ENCODE assay signal across 1 cellular context in the genomic region with DNA sequence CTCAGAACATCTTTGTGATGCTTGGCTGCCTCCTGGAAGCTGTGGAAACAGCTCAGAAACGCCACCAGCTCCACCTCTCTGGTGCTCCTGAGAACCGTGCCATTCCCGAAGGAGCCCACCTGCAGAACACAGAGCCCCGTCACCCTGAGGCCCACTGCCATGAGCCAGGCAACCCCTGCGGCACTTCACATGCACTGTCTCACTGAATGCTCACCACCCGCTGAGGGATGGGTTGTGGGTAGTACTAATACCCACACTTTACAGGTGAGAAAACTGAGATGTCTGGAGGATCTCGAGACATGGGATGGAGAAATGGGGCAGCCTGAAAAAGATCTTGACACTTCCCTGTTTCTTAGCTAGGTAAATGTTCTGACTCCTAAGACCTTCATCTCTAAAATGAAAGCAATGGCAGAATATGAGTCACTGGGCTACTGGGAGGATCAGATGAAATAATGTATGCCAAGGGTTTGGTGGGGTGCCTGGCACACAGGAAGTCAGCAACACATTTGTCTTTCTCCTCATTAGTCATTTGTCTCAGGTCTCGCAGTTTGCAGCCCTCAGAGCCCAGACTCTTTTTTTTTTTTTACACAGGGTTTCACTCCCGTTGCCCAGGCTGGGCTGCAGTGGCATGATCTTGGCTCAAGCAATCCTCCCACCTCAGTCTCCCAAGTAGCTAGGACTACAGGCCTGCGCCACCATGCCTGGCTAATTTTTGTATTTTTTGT.
TF ChIP-seq lines count a peak whose summit lies in the region.

No MANE protein-coding gene starts in this region.

TF ChIP-seq in WTC11, 78 proteins besides CTCF, POLR2A, EP300 and RAD21 (continued from another document):
- TF ChIP-seq, protein P1, sequence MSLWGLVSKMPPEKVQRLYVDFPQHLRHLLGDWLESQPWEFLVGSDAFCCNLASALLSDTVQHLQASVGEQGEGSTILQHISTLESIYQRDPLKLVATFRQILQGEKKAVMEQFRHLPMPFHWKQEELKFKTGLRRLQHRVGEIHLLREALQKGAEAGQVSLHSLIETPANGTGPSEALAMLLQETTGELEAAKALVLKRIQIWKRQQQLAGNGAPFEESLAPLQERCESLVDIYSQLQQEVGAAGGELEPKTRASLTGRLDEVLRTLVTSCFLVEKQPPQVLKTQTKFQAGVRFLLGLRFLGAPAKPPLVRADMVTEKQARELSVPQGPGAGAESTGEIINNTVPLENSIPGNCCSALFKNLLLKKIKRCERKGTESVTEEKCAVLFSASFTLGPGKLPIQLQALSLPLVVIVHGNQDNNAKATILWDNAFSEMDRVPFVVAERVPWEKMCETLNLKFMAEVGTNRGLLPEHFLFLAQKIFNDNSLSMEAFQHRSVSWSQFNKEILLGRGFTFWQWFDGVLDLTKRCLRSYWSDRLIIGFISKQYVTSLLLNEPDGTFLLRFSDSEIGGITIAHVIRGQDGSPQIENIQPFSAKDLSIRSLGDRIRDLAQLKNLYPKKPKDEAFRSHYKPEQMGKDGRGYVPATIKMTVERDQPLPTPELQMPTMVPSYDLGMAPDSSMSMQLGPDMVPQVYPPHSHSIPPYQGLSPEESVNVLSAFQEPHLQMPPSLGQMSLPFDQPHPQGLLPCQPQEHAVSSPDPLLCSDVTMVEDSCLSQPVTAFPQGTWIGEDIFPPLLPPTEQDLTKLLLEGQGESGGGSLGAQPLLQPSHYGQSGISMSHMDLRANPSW (CRISPR knock-in tag; conservative IDR thresholded peaks at IDR 0.05; ENCODE audit: low read depth), result no peak
- TF ChIP-seq SP1 (CRISPR knock-in tag; conservative IDR thresholded peaks at IDR 0.05) (no peak), ZNF423 (CRISPR knock-in tag; IDR thresholded peaks at IDR 0.05) (no peak), MYBL2 (CRISPR knock-in tag; IDR thresholded peaks at IDR 0.05) (no peak), TEAD4 (CRISPR knock-in tag; IDR thresholded peaks at IDR 0.05) (no peak), FOXK1 (CRISPR knock-in tag; IDR thresholded peaks at IDR 0.05) (no peak), TP53 (CRISPR knock-in tag; IDR thresholded peaks at IDR 0.05) (no peak), SMAD4 (CRISPR knock-in tag; IDR thresholded peaks at IDR 0.05) (no peak), GTF2I (CRISPR knock-in tag; conservative IDR thresholded peaks at IDR 0.05) (no peak)
- TF ChIP-seq, protein P2, sequence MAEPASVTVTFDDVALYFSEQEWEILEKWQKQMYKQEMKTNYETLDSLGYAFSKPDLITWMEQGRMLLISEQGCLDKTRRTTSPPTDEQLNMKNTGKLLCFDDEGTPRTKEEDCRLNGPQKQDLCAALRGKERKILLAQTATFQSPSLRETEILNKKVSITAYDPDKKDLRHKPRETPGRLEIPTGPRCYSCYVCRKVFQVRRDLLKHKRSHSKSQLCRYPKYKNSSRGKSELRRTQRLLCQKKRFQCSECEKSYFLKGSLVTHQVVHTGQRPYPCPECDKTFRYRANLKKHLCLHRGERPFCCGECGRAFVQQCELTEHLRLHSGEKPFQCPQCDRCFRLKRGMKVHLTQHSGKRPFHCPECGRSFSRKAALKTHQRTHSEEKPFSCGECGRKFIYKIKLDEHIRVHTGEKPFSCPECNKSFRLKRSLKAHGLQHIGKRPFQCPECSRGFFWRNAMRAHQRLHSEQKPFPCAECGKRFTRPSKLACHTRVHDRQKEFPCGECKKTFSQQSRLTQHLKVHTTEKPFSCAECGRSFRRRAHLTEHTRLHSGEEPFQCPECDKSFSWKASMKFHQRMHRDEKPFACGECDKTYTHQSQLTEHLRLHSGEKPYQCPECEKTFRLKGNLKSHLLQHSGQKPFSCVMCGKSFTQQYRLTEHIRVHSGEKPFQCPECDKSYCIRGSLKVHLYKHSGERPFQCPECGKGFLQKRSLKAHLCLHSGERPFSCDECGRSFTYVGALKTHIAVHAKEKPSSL (CRISPR knock-in tag; conservative IDR thresholded peaks at IDR 0.05), result no peak
- TF ChIP-seq, protein P3, sequence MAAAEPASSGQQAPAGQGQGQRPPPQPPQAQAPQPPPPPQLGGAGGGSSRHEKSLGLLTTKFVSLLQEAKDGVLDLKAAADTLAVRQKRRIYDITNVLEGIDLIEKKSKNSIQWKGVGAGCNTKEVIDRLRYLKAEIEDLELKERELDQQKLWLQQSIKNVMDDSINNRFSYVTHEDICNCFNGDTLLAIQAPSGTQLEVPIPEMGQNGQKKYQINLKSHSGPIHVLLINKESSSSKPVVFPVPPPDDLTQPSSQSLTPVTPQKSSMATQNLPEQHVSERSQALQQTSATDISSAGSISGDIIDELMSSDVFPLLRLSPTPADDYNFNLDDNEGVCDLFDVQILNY (CRISPR knock-in tag; IDR thresholded peaks at IDR 0.05), result no peak
- TF ChIP-seq, protein P4, sequence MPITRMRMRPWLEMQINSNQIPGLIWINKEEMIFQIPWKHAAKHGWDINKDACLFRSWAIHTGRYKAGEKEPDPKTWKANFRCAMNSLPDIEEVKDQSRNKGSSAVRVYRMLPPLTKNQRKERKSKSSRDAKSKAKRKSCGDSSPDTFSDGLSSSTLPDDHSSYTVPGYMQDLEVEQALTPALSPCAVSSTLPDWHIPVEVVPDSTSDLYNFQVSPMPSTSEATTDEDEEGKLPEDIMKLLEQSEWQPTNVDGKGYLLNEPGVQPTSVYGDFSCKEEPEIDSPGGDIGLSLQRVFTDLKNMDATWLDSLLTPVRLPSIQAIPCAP (CRISPR knock-in tag; IDR thresholded peaks at IDR 0.05), result no peak
TF ChIP-seq in WTC11: peak in this region for 0.
